10 cellular contexts compared by ENCODE assay signal in genomic region chr6:52992980-52993379, GRCh38.
DNase-seq lines count a peak whose midpoint lies in the region; ATAC-seq and TF ChIP-seq lines count a peak whose summit lies in the region.
"Had no signal": no experiment of that assay in that cellular context is flagged by ENCODE, and none has a peak within 500 bp of the region (broad histone marks: within the 10 kb centered on the region; RNA-seq: fewer than 3 reads in every experiment).

No MANE protein-coding gene starts in this region.

- H3K4me1 ChIP-seq in rectal smooth muscle tissue (ENCODE audit: control insufficient read depth, insufficient read depth, low read length): peaks cover 8% of the 10 kb centered on the region
- no peaks in the 10 kb centered on the region for H3K4me1 ChIP-seq in MM.1S (ENCODE audit: low read length)

- TF ChIP-seq CTCF in epithelial cell of esophagus (IDR thresholded peaks at IDR 0.05; ENCODE audit: insufficient read depth, low read depth, low read length, missing control alignments) (no peak), MM.1S (IDR thresholded peaks at IDR 0.05; ENCODE audit: low read length) (no peak)

- peaks cover 11% of the 10 kb centered on the region for H3F3A ChIP-seq in MM.1S (ENCODE audit: insufficient read depth, low read length)

- TF ChIP-seq POLR2A in GM18505 (IDR thresholded peaks at IDR 0.05; ENCODE audit: borderline replicate concordance, extremely low read depth, insufficient read depth, insufficient read length): no peak

- H3K27ac ChIP-seq in rectal smooth muscle tissue (ENCODE audit: low read depth, low read length) (peak overlapping the region; percentile 98), MM.1S (ENCODE audit: low read length) (no peak overlapping the region)

- H3K9ac ChIP-seq in rectal smooth muscle tissue (ENCODE audit: low read length) (no peak overlapping the region), MM.1S (ENCODE audit: low read length) (no peak overlapping the region)

- H3K27me3 ChIP-seq in rectal smooth muscle tissue (ENCODE audit: control insufficient read depth, insufficient read depth, low read length) (no peaks in the 10 kb centered on the region), MM.1S (replicated peaks; ENCODE audit: insufficient read depth, low read length) (no peaks in the 10 kb centered on the region)

- no peak overlapping the region for H3K4me2 ChIP-seq in MM.1S (ENCODE audit: low read depth, low read length)

- DNase-seq in EL: peak; percentile 48
- peak; percentile 25 for DNase-seq in MV-4-11 (lab: John Stamatoyannopoulos, UW)
- peak; percentile 51 for DNase-seq in epithelial cell of esophagus (ENCODE audit: low read depth)
- DNase-seq in stimulated activated CD4-positive, alpha-beta T cell treated with anti-CD3 and anti-CD28 coated beads, Interleukin-4, amount 100 ng/mL, for 1 hour: no peak
- DNase-seq in GDM1 (lab: John Stamatoyannopoulos, UW): no peak
- no peak for DNase-seq in MM.1S
- DNase-seq: activated B cell treated with CpG ODN at 0.5 μM for 24 hours, NCI-H510A had no signal

- H3K4me3 ChIP-seq in epithelial cell of esophagus (ENCODE audit: low read length) (peak overlapping the region; percentile 84), rectal smooth muscle tissue (ENCODE audit: low read length) (no peak overlapping the region), MM.1S (ENCODE audit: low read length) (no peak overlapping the region)

- no peak for ATAC-seq in GM18505 (IDR thresholded peaks at IDR 0.05; ENCODE audit: unreplicated experiment)

- no peaks in the 10 kb centered on the region for H3K9me2 ChIP-seq in MM.1S (replicated peaks; ENCODE audit: insufficient read depth, low read length)

- no peaks in the 10 kb centered on the region for H4K20me1 ChIP-seq in MM.1S (ENCODE audit: insufficient read depth, low read length)

- H3K9me3 ChIP-seq in MM.1S (replicated peaks; ENCODE audit: insufficient read depth, low read length): no peaks in the 10 kb centered on the region

- H2AFZ ChIP-seq in MM.1S (ENCODE audit: low read length): no peak overlapping the region

- no peaks in the 10 kb centered on the region for H3K36me3 ChIP-seq in rectal smooth muscle tissue (ENCODE audit: control insufficient read depth, insufficient read depth, low read length)
- no peaks in the 10 kb centered on the region for H3K36me3 ChIP-seq in MM.1S (replicated peaks; ENCODE audit: insufficient read depth, low read length)

- H3K79me2 ChIP-seq in MM.1S (ENCODE audit: low read length): no peaks in the 10 kb centered on the region

Comparison
In these comparisons a context has a peak if more than half of its experiments do, and no peak if none do; other contexts are left out.
1. DNase-seq: peak in EL (single experiment), MV-4-11 (single experiment) and epithelial cell of esophagus (single experiment); none in stimulated activated CD4-positive, alpha-beta T cell treated with anti-CD3 and anti-CD28 coated beads, Interleukin-4, amount 100 ng/mL, for 1 hour (single experiment), GDM1 (single experiment) and MM.1S (single experiment).